In genomic region chr7:31873816-31874597, GRCh38 we compare ENCODE assay signal across 15 cellular contexts.
A peak's percentile ranks its signal among the peaks of the same experiment; 100 is the strongest.
DNase-seq lines count a peak whose midpoint lies in the region; ATAC-seq, FAIRE-seq and TF ChIP-seq lines count a peak whose summit lies in the region.
"Had no signal": no experiment of that assay in that cellular context is flagged by ENCODE, and none has a peak within 500 bp of the region (broad histone marks: within the 10 kb centered on the region; RNA-seq: fewer than 3 reads in every experiment).

No MANE protein-coding gene starts in this region.

- DNase-seq in GM12891 (ENCODE audit: insufficient read length, low spot score): no peak
- DNase-seq in NCI-H524 treated with DMSO at 0.1 percent for 48 hours (lab: John Stamatoyannopoulos, UW): no peak
- DNase-seq in endothelial cell (ENCODE audit: low spot score): no peak
- no peak for DNase-seq in activated T-cell treated with anti-CD3 and anti-CD28 coated beads, Interleukin-2, amount 50 U/mL, for 4 hours
- DNase-seq in ureter (ENCODE audit: low spot score): no peak
- DNase-seq: GOT3, heart left ventricle, KG1, stomach had no signal

- no peak overlapping the region for H3K4me3 Mint-ChIP-seq in endothelial cell (ENCODE audit: unreplicated experiment)
- H3K4me3 Mint-ChIP-seq in activated T-cell treated with anti-CD3 and anti-CD28 coated beads, Interleukin-2, amount 50 U/mL, for 4 hours: no peak overlapping the region

- ATAC-seq in GM19351 (IDR thresholded peaks at IDR 0.05; ENCODE audit: unreplicated experiment) (peak; percentile 92), HG02852 (IDR thresholded peaks at IDR 0.05; ENCODE audit: unreplicated experiment) (peak; percentile 76), HG03520 (IDR thresholded peaks at IDR 0.05; ENCODE audit: unreplicated experiment) (peak; percentile 89)
- ATAC-seq in activated T-cell treated with anti-CD3 and anti-CD28 coated beads, Interleukin-2, amount 50 U/mL, for 4 hours: no peak

- no peak for TF ChIP-seq POLR2A in GM12891 (IDR thresholded peaks at IDR 0.05; ENCODE audit: low read depth, low read length)

- no peak overlapping the region for H3K27ac Mint-ChIP-seq in endothelial cell (ENCODE audit: unreplicated experiment)
- H3K27ac Mint-ChIP-seq: progenitor cell of endocrine pancreas had no signal

- peaks cover 20% of the 10 kb centered on the region for H3K4me1 Mint-ChIP-seq in endothelial cell (ENCODE audit: unreplicated experiment)
- H3K4me1 Mint-ChIP-seq in activated T-cell treated with anti-CD3 and anti-CD28 coated beads, Interleukin-2, amount 50 U/mL, for 4 hours (ENCODE audit: low read depth): no peaks in the 10 kb centered on the region

- TF ChIP-seq CTCF in endothelial cell (IDR thresholded peaks at IDR 0.05; ENCODE audit: unreplicated experiment): no peak

- FAIRE-seq in GM12891 (lab: Jason Lieb, UNC): peak; percentile 69
- FAIRE-seq: astrocyte, TTC549 had no signal

- H3K36me3 Mint-ChIP-seq in endothelial cell (ENCODE audit: low read depth, unreplicated experiment): no peaks in the 10 kb centered on the region
- no peaks in the 10 kb centered on the region for H3K36me3 Mint-ChIP-seq in activated T-cell treated with anti-CD3 and anti-CD28 coated beads, Interleukin-2, amount 50 U/mL, for 4 hours (ENCODE audit: insufficient read depth)

- no peaks in the 10 kb centered on the region for H3K27me3 Mint-ChIP-seq in endothelial cell (ENCODE audit: unreplicated experiment)
- no peaks in the 10 kb centered on the region for H3K27me3 Mint-ChIP-seq in activated T-cell treated with anti-CD3 and anti-CD28 coated beads, Interleukin-2, amount 50 U/mL, for 4 hours (ENCODE audit: low read depth)

- no peaks in the 10 kb centered on the region for H3K9me3 Mint-ChIP-seq in endothelial cell (ENCODE audit: unreplicated experiment)
- H3K9me3 Mint-ChIP-seq in activated T-cell treated with anti-CD3 and anti-CD28 coated beads, Interleukin-2, amount 50 U/mL, for 4 hours: peaks cover 8% of the 10 kb centered on the region

TF ChIP-seq in GM12891, 5 proteins besides CTCF, POLR2A, EP300 and RAD21:
- no peak for TF ChIP-seq PAX5 (IDR thresholded peaks at IDR 0.05; ENCODE audit: insufficient read depth, low read length, severe bottlenecking)
- TF ChIP-seq SPI1 (IDR thresholded peaks at IDR 0.05; ENCODE audit: low read depth, low read length): peak; percentile 67
TF ChIP-seq in GM12891: peak in this region for 1.

Comparison
In these comparisons a context has a peak if more than half of its experiments do, and no peak if none do; other contexts are left out.
1. ATAC-seq: peak in GM19351 (single experiment), HG02852 (single experiment) and HG03520 (single experiment); none in activated T-cell treated with anti-CD3 and anti-CD28 coated beads, Interleukin-2, amount 50 U/mL, for 4 hours (0 of 2).